ENCODE assay signal across 1 cellular context in the genomic region with DNA sequence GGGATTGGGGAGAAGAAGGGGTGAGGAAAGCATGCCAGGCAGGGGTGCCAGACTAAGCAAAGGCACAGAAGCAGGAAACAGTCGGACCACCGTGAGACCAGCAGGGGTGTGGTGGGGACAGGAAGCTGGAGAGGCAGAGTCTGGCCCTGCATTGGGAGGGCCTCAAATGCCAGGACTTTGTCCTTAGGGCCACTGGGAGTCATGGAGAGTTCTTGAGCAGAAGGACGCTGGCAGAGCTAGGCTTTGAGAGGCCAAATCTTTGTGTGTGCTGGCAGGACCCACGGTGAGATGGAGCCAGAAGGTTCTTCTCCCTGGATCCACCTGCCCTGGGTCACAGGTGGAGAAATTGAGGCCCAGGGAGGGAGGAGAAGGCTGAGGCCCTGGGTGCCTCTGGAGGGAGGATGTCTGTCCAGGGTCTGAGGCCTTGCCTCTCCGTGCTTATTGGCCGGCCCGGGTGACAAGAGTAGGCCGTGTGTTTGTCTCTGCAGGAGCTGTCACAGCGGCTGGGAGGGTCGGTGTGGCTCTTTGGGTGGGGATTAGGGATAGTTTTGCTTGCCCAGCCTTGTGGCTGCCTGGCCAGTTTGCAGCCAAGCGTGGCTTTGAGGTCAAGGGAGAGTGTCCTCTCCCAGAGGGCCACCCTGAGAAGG.
TF ChIP-seq lines count a peak whose summit lies in the region.

No MANE protein-coding gene starts in this region.

TF ChIP-seq in SK-N-SH, 30 proteins besides CTCF, POLR2A, EP300 and RAD21:
- TF ChIP-seq TEAD4 (IDR thresholded peaks at IDR 0.05; ENCODE audit: borderline replicate concordance, insufficient read depth): no peak
- TF ChIP-seq, protein P1, sequence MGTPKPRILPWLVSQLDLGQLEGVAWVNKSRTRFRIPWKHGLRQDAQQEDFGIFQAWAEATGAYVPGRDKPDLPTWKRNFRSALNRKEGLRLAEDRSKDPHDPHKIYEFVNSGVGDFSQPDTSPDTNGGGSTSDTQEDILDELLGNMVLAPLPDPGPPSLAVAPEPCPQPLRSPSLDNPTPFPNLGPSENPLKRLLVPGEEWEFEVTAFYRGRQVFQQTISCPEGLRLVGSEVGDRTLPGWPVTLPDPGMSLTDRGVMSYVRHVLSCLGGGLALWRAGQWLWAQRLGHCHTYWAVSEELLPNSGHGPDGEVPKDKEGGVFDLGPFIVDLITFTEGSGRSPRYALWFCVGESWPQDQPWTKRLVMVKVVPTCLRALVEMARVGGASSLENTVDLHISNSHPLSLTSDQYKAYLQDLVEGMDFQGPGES (IDR thresholded peaks at IDR 0.05; ENCODE audit: low read depth, low read length): no peak
